In the genomic region with DNA sequence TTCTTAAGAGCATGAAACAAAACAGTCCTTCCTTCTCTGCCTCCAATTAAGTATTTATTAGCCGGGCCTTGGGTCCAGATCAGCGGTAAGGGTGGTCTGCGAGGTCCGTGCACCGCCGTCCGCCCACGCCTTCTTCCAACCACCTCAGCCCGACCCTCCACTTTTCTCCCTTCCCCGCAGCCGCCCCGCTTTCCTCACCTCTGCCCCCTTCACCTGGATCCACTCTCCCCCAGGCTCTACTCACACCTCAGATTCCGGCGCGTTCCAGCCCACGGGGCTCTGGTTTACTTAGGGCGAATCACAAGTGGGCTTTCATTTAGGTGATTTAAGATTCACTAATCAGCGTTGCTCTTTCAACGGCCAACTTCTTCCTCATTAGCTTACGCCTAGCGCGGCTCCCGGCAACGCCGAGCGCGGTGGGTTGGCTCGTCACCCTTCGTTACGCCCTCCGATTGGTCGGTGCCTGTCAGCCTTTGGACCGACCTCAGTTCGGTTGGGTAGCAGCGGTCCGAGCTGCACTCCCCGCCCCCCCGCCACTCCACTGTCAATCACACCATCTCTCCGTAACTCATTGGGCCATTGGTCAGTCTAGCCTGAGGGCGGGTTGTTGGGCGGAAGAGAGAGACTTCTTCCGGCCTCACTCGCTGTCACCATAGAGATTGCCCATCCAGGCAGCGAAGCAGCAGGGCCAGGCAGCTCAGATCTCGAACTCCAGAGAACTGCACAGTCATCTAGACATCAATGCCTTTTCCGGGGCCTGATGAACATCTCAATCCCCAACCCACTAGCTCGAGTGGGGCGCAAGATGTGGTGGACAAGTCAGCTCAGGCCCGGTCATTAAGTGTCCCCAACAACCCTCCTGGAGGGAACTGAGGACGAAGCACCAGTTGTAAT, we compare ENCODE assay signal across 1 cellular context.
TF ChIP-seq lines count a peak whose summit lies in the region.

A gene (minus strand): TSS at position 286 of the 894 bp plus-strand sequence. CDS start 9,385 bp downstream, outside the sequence.

TF ChIP-seq in WTC11, 78 proteins besides CTCF, POLR2A, EP300 and RAD21 (continued from another document):
- TF ChIP-seq, protein P1, sequence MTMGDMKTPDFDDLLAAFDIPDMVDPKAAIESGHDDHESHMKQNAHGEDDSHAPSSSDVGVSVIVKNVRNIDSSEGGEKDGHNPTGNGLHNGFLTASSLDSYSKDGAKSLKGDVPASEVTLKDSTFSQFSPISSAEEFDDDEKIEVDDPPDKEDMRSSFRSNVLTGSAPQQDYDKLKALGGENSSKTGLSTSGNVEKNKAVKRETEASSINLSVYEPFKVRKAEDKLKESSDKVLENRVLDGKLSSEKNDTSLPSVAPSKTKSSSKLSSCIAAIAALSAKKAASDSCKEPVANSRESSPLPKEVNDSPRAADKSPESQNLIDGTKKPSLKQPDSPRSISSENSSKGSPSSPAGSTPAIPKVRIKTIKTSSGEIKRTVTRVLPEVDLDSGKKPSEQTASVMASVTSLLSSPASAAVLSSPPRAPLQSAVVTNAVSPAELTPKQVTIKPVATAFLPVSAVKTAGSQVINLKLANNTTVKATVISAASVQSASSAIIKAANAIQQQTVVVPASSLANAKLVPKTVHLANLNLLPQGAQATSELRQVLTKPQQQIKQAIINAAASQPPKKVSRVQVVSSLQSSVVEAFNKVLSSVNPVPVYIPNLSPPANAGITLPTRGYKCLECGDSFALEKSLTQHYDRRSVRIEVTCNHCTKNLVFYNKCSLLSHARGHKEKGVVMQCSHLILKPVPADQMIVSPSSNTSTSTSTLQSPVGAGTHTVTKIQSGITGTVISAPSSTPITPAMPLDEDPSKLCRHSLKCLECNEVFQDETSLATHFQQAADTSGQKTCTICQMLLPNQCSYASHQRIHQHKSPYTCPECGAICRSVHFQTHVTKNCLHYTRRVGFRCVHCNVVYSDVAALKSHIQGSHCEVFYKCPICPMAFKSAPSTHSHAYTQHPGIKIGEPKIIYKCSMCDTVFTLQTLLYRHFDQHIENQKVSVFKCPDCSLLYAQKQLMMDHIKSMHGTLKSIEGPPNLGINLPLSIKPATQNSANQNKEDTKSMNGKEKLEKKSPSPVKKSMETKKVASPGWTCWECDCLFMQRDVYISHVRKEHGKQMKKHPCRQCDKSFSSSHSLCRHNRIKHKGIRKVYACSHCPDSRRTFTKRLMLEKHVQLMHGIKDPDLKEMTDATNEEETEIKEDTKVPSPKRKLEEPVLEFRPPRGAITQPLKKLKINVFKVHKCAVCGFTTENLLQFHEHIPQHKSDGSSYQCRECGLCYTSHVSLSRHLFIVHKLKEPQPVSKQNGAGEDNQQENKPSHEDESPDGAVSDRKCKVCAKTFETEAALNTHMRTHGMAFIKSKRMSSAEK (CRISPR knock-in tag; IDR thresholded peaks at IDR 0.05; ENCODE audit: borderline replicate concordance) = no peak
- no peak for TF ChIP-seq ZNF263 (CRISPR knock-in tag; IDR thresholded peaks at IDR 0.05; ENCODE audit: low read depth)
- no peak for TF ChIP-seq SMAD3 (CRISPR knock-in tag; IDR thresholded peaks at IDR 0.05; ENCODE audit: borderline replicate concordance)
- peak; percentile 86 for TF ChIP-seq NFYB (CRISPR knock-in tag; conservative IDR thresholded peaks at IDR 0.05; ENCODE audit: low read depth)
- no peak for TF ChIP-seq RORB (CRISPR knock-in tag; IDR thresholded peaks at IDR 0.05)
- TF ChIP-seq ZBTB21 (CRISPR knock-in tag; IDR thresholded peaks at IDR 0.05; ENCODE audit: borderline replicate concordance) = no peak
- no peak for TF ChIP-seq SMAD4 (CRISPR knock-in tag; IDR thresholded peaks at IDR 0.05)
- TF ChIP-seq TEAD1 (CRISPR knock-in tag; IDR thresholded peaks at IDR 0.05) = no peak
- no peak for TF ChIP-seq ZNF138 (CRISPR knock-in tag; conservative IDR thresholded peaks at IDR 0.05)
- TF ChIP-seq, protein P2, sequence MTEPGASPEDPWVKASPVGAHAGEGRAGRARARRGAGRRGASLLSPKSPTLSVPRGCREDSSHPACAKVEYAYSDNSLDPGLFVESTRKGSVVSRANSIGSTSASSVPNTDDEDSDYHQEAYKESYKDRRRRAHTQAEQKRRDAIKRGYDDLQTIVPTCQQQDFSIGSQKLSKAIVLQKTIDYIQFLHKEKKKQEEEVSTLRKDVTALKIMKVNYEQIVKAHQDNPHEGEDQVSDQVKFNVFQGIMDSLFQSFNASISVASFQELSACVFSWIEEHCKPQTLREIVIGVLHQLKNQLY (CRISPR knock-in tag; IDR thresholded peaks at IDR 0.05) = no peak
- TF ChIP-seq, protein P3, sequence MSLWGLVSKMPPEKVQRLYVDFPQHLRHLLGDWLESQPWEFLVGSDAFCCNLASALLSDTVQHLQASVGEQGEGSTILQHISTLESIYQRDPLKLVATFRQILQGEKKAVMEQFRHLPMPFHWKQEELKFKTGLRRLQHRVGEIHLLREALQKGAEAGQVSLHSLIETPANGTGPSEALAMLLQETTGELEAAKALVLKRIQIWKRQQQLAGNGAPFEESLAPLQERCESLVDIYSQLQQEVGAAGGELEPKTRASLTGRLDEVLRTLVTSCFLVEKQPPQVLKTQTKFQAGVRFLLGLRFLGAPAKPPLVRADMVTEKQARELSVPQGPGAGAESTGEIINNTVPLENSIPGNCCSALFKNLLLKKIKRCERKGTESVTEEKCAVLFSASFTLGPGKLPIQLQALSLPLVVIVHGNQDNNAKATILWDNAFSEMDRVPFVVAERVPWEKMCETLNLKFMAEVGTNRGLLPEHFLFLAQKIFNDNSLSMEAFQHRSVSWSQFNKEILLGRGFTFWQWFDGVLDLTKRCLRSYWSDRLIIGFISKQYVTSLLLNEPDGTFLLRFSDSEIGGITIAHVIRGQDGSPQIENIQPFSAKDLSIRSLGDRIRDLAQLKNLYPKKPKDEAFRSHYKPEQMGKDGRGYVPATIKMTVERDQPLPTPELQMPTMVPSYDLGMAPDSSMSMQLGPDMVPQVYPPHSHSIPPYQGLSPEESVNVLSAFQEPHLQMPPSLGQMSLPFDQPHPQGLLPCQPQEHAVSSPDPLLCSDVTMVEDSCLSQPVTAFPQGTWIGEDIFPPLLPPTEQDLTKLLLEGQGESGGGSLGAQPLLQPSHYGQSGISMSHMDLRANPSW (CRISPR knock-in tag; conservative IDR thresholded peaks at IDR 0.05; ENCODE audit: low read depth) = no peak
- no peak for TF ChIP-seq ZNF671 (CRISPR knock-in tag; IDR thresholded peaks at IDR 0.05)
- no peak for TF ChIP-seq NR3C1 (CRISPR knock-in tag; conservative IDR thresholded peaks at IDR 0.05; ENCODE audit: low read depth)
- TF ChIP-seq, protein P4, sequence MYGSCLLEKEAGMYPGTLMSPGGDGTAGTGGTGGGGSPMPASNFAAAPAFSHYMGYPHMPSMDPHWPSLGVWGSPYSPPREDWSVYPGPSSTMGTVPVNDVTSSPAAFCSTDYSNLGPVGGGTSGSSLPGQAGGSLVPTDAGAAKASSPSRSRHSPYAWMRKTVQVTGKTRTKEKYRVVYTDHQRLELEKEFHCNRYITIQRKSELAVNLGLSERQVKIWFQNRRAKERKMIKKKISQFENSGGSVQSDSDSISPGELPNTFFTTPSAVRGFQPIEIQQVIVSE (CRISPR knock-in tag; IDR thresholded peaks at IDR 0.05; ENCODE audit: borderline replicate concordance) = no peak
- no peak for TF ChIP-seq ZNF317 (CRISPR knock-in tag; IDR thresholded peaks at IDR 0.05; ENCODE audit: borderline replicate concordance, low read depth)
- no peak for TF ChIP-seq ESRRA (CRISPR knock-in tag; IDR thresholded peaks at IDR 0.05; ENCODE audit: borderline replicate concordance)
- TF ChIP-seq SP1 (CRISPR knock-in tag; conservative IDR thresholded peaks at IDR 0.05) = peak; percentile 71
- TF ChIP-seq IRF2 (CRISPR knock-in tag; IDR thresholded peaks at IDR 0.05; ENCODE audit: borderline replicate concordance, low read depth) = no peak
- TF ChIP-seq FOXP1 (CRISPR knock-in tag; IDR thresholded peaks at IDR 0.05; ENCODE audit: borderline replicate concordance) = peak; percentile 53; the same call in 1 of the 2 replicates
- 0 out of 2 replicates have a peak, but pooled peaks have one; percentile 42 for TF ChIP-seq MYBL2 (CRISPR knock-in tag; IDR thresholded peaks at IDR 0.05)
- TF ChIP-seq GABPB1 (CRISPR knock-in tag; IDR thresholded peaks at IDR 0.05) = peak; percentile 44; the same call in 1 of the 2 replicates
- TF ChIP-seq, protein P5, sequence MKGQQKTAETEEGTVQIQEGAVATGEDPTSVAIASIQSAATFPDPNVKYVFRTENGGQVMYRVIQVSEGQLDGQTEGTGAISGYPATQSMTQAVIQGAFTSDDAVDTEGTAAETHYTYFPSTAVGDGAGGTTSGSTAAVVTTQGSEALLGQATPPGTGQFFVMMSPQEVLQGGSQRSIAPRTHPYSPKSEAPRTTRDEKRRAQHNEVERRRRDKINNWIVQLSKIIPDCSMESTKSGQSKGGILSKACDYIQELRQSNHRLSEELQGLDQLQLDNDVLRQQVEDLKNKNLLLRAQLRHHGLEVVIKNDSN (CRISPR knock-in tag; IDR thresholded peaks at IDR 0.05) = no peak
- no peak for TF ChIP-seq ZNF396 (CRISPR knock-in tag; IDR thresholded peaks at IDR 0.05; ENCODE audit: borderline replicate concordance)
- no peak for TF ChIP-seq CREB1 (CRISPR knock-in tag; IDR thresholded peaks at IDR 0.05)
- no peak for TF ChIP-seq KAT7 (CRISPR knock-in tag; IDR thresholded peaks at IDR 0.05; ENCODE audit: borderline replicate concordance)
- TF ChIP-seq ETV6 (CRISPR knock-in tag; IDR thresholded peaks at IDR 0.05) = no peak
- TF ChIP-seq ZNF416 (CRISPR knock-in tag; IDR thresholded peaks at IDR 0.05) = no peak
- peak; percentile 75 for TF ChIP-seq NFE2L1 (CRISPR knock-in tag; IDR thresholded peaks at IDR 0.05)
- no peak for TF ChIP-seq SOX15 (CRISPR knock-in tag; IDR thresholded peaks at IDR 0.05)
- TF ChIP-seq, protein P6, sequence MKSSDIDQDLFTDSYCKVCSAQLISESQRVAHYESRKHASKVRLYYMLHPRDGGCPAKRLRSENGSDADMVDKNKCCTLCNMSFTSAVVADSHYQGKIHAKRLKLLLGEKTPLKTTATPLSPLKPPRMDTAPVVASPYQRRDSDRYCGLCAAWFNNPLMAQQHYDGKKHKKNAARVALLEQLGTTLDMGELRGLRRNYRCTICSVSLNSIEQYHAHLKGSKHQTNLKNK (CRISPR knock-in tag; IDR thresholded peaks at IDR 0.05) = no peak
- TF ChIP-seq EMX1 (CRISPR knock-in tag; IDR thresholded peaks at IDR 0.05) = no peak
- TF ChIP-seq, protein P7, sequence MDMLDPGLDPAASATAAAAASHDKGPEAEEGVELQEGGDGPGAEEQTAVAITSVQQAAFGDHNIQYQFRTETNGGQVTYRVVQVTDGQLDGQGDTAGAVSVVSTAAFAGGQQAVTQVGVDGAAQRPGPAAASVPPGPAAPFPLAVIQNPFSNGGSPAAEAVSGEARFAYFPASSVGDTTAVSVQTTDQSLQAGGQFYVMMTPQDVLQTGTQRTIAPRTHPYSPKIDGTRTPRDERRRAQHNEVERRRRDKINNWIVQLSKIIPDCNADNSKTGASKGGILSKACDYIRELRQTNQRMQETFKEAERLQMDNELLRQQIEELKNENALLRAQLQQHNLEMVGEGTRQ (CRISPR knock-in tag; IDR thresholded peaks at IDR 0.05) = no peak
- TF ChIP-seq, protein P8, sequence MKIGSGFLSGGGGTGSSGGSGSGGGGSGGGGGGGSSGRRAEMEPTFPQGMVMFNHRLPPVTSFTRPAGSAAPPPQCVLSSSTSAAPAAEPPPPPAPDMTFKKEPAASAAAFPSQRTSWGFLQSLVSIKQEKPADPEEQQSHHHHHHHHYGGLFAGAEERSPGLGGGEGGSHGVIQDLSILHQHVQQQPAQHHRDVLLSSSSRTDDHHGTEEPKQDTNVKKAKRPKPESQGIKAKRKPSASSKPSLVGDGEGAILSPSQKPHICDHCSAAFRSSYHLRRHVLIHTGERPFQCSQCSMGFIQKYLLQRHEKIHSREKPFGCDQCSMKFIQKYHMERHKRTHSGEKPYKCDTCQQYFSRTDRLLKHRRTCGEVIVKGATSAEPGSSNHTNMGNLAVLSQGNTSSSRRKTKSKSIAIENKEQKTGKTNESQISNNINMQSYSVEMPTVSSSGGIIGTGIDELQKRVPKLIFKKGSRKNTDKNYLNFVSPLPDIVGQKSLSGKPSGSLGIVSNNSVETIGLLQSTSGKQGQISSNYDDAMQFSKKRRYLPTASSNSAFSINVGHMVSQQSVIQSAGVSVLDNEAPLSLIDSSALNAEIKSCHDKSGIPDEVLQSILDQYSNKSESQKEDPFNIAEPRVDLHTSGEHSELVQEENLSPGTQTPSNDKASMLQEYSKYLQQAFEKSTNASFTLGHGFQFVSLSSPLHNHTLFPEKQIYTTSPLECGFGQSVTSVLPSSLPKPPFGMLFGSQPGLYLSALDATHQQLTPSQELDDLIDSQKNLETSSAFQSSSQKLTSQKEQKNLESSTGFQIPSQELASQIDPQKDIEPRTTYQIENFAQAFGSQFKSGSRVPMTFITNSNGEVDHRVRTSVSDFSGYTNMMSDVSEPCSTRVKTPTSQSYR (CRISPR knock-in tag; IDR thresholded peaks at IDR 0.05) = no peak
- no peak; the same call in 1 of the 2 replicates for TF ChIP-seq FOXK1 (CRISPR knock-in tag; IDR thresholded peaks at IDR 0.05)
- no peak for TF ChIP-seq TEAD4 (CRISPR knock-in tag; IDR thresholded peaks at IDR 0.05)
- TF ChIP-seq, protein P9, sequence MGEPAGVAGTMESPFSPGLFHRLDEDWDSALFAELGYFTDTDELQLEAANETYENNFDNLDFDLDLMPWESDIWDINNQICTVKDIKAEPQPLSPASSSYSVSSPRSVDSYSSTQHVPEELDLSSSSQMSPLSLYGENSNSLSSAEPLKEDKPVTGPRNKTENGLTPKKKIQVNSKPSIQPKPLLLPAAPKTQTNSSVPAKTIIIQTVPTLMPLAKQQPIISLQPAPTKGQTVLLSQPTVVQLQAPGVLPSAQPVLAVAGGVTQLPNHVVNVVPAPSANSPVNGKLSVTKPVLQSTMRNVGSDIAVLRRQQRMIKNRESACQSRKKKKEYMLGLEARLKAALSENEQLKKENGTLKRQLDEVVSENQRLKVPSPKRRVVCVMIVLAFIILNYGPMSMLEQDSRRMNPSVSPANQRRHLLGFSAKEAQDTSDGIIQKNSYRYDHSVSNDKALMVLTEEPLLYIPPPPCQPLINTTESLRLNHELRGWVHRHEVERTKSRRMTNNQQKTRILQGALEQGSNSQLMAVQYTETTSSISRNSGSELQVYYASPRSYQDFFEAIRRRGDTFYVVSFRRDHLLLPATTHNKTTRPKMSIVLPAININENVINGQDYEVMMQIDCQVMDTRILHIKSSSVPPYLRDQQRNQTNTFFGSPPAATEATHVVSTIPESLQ (CRISPR knock-in tag; IDR thresholded peaks at IDR 0.05) = no peak
- TF ChIP-seq ELF4 (CRISPR knock-in tag; IDR thresholded peaks at IDR 0.05; ENCODE audit: low read depth) = no peak
- no peak for TF ChIP-seq PRRX2 (CRISPR knock-in tag; IDR thresholded peaks at IDR 0.05)
- TF ChIP-seq, protein P10, sequence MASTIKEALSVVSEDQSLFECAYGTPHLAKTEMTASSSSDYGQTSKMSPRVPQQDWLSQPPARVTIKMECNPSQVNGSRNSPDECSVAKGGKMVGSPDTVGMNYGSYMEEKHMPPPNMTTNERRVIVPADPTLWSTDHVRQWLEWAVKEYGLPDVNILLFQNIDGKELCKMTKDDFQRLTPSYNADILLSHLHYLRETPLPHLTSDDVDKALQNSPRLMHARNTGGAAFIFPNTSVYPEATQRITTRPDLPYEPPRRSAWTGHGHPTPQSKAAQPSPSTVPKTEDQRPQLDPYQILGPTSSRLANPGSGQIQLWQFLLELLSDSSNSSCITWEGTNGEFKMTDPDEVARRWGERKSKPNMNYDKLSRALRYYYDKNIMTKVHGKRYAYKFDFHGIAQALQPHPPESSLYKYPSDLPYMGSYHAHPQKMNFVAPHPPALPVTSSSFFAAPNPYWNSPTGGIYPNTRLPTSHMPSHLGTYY (CRISPR knock-in tag; IDR thresholded peaks at IDR 0.05) = no peak
- TF ChIP-seq, protein P11, sequence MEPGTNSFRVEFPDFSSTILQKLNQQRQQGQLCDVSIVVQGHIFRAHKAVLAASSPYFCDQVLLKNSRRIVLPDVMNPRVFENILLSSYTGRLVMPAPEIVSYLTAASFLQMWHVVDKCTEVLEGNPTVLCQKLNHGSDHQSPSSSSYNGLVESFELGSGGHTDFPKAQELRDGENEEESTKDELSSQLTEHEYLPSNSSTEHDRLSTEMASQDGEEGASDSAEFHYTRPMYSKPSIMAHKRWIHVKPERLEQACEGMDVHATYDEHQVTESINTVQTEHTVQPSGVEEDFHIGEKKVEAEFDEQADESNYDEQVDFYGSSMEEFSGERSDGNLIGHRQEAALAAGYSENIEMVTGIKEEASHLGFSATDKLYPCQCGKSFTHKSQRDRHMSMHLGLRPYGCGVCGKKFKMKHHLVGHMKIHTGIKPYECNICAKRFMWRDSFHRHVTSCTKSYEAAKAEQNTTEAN (CRISPR knock-in tag; IDR thresholded peaks at IDR 0.05) = peak; percentile 72; the same call in 1 of the 2 replicates
